Comparison of ENCODE assay signal across 9 cellular contexts in genomic region chr1:32701421-32701911, GRCh38. TPM values are rescaled to one million over a fixed set of nuclear protein-coding genes. Genes with fewer than 3 reads are reported as not detected.
A peak's percentile ranks its signal among the peaks of the same experiment; 100 is the strongest.
DNase-seq lines count a peak whose midpoint lies in the region; ATAC-seq, FAIRE-seq and TF ChIP-seq lines count a peak whose summit lies in the region.
"Had no signal": no experiment of that assay in that cellular context is flagged by ENCODE, and none has a peak within 500 bp of the region (broad histone marks: within the 10 kb centered on the region; RNA-seq: fewer than 3 reads in every experiment).

No MANE protein-coding gene starts in this region.

- ATAC-seq in GM21528 (IDR thresholded peaks at IDR 0.05; ENCODE audit: low FRiP score, unreplicated experiment) (no peak), HG02763 (IDR thresholded peaks at IDR 0.05; ENCODE audit: unreplicated experiment) (no peak)

- peaks cover 8% of the 10 kb centered on the region for H3K4me1 ChIP-seq in CD8-positive, alpha-beta memory T cell (ENCODE audit: insufficient read depth, low read length)
- H3K4me1 ChIP-seq in astrocyte (ENCODE audit: insufficient read depth, low read length) (peaks cover 39% of the 10 kb centered on the region), trophoblast cell (ENCODE audit: control insufficient read depth in 1 of 2, insufficient read depth in 2 of 2, low read length in 2 of 2) (peaks cover 23 to 26% of the 10 kb centered on the region in 2 experiments)

- peak overlapping the region; percentile 14 for H3K4ac ChIP-seq in trophoblast cell (ENCODE audit: low read depth, low read length)

- CTCF ChIA-PET in CD8-positive, alpha-beta memory T cell (lab: Charles Lee): interaction anchor here (2.9 kb wide), 1 partner anchor 11 kb away, joined by 14 read pairs; no protein-coding TSS in a partner anchor

- peak overlapping the region; percentile 52 for H3K18ac ChIP-seq in trophoblast cell (ENCODE audit: low read length)

- peaks cover 23% of the 10 kb centered on the region for H3K79me1 ChIP-seq in trophoblast cell (ENCODE audit: low read length)

- no peak for DNase-seq in CD8-positive, alpha-beta memory T cell
- no peak for DNase-seq in astrocyte (ENCODE audit: low read depth)
- DNase-seq in cardiac septum (ENCODE audit: low spot score): peak; percentile 49
- DNase-seq in trophoblast cell: no peak
- no peak for DNase-seq in KBM-7
- no peak for DNase-seq in RKO (ENCODE audit: low spot score)
- DNase-seq: MM.1S had no signal

- no peaks in the 10 kb centered on the region for H3K9me3 Mint-ChIP-seq in CD8-positive, alpha-beta memory T cell
- no peaks in the 10 kb centered on the region for H3K9me3 Mint-ChIP-seq in astrocyte (ENCODE audit: unreplicated experiment)

- H3K27me3 ChIP-seq in CD8-positive, alpha-beta memory T cell (ENCODE audit: insufficient read depth, low read length, poor library complexity, severe bottlenecking): peaks cover 22% of the 10 kb centered on the region
- H3K27me3 ChIP-seq in astrocyte (ENCODE audit: insufficient read depth, low read length): no peaks in the 10 kb centered on the region
- H3K27me3 ChIP-seq in trophoblast cell (ENCODE audit: insufficient read depth, low read length): no peaks in the 10 kb centered on the region

- POLR2A ChIA-PET in CD8-positive, alpha-beta memory T cell (lab: Charles Lee): interaction anchor here (0.5 kb wide), 1 partner anchor 11 kb away, joined by 3 read pairs; no protein-coding TSS in a partner anchor

- H2BK5ac ChIP-seq in trophoblast cell (ENCODE audit: low read depth, low read length, poor library complexity): peak overlapping the region; percentile 19

- no peak for FAIRE-seq in astrocyte (lab: Jason Lieb, UNC)

- peaks cover 7 to 13% (median 11%) of the 10 kb centered on the region in 3 donors for H3K4me1 Mint-ChIP-seq in CD8-positive, alpha-beta memory T cell
- peaks cover 23% of the 10 kb centered on the region for H3K4me1 Mint-ChIP-seq in astrocyte (ENCODE audit: low read depth, unreplicated experiment)

- H3K4me3 Mint-ChIP-seq in CD8-positive, alpha-beta memory T cell: peak overlapping the region in 5 of 7 donors; percentile 45 to 72 (median 68)
- peak overlapping the region; percentile 88 for H3K4me3 Mint-ChIP-seq in astrocyte (ENCODE audit: unreplicated experiment)

- H3K36me3 Mint-ChIP-seq in CD8-positive, alpha-beta memory T cell: peaks cover 0 to 3% (median 0%) of the 10 kb centered on the region in 3 donors
- H3K36me3 Mint-ChIP-seq in astrocyte (ENCODE audit: low read depth, unreplicated experiment): peaks cover 8% of the 10 kb centered on the region

- H3K27ac ChIP-seq in CD8-positive, alpha-beta memory T cell (ENCODE audit: low read depth, low read length): no peak overlapping the region
- peak overlapping the region; percentile 99 for H3K27ac ChIP-seq in astrocyte (ENCODE audit: low read depth, low read length)
- no peak overlapping the region for H3K27ac ChIP-seq in trophoblast cell (ENCODE audit: low read depth, low read length)

- WGBS in trophoblast cell (ENCODE audit: extremely low coverage, insufficient coverage, insufficient read length): no CpG with 5 or more reads among the region's 6 CpGs

- no peaks in the 10 kb centered on the region for H3K9me3 ChIP-seq in CD8-positive, alpha-beta memory T cell (ENCODE audit: low read length)
- H3K9me3 ChIP-seq in astrocyte (ENCODE audit: insufficient read depth, low read depth, low read length) (no peaks in the 10 kb centered on the region), trophoblast cell (ENCODE audit: insufficient read depth, low read depth, low read length) (no peaks in the 10 kb centered on the region)

- H4K12ac ChIP-seq in trophoblast cell (ENCODE audit: low read depth, low read length): peak overlapping the region; percentile 48

- H3K9ac ChIP-seq in astrocyte (ENCODE audit: low read length): peak overlapping the region; percentile 99
- no peak overlapping the region for H3K9ac ChIP-seq in trophoblast cell (ENCODE audit: low read length)

- H3K4me2 ChIP-seq in astrocyte (ENCODE audit: low read length) (peak overlapping the region; percentile 96), trophoblast cell (ENCODE audit: low read length) (peak overlapping the region; percentile 95)

- peak overlapping the region; percentile 66 for H2BK12ac ChIP-seq in trophoblast cell (ENCODE audit: low read length)

- H3K23ac ChIP-seq in trophoblast cell (ENCODE audit: low read length): no peak overlapping the region

- no peak for TF ChIP-seq CTCF in astrocyte (IDR thresholded peaks at IDR 0.05; ENCODE audit: insufficient read depth, low read depth, low read length)

- H2AK5ac ChIP-seq in trophoblast cell (ENCODE audit: low read length): peak overlapping the region; percentile 84

- H3K4me3 ChIP-seq in CD8-positive, alpha-beta memory T cell (ENCODE audit: low read length): no peak overlapping the region
- peak overlapping the region; percentile 70 for H3K4me3 ChIP-seq in astrocyte (ENCODE audit: insufficient read depth, low read depth, low read length)
- H3K4me3 ChIP-seq in trophoblast cell (ENCODE audit: low read depth, low read length): no peak overlapping the region

- no peak overlapping the region for H2AFZ ChIP-seq in astrocyte (ENCODE audit: low read depth, low read length)
- H2AFZ ChIP-seq in trophoblast cell (ENCODE audit: insufficient read depth, low read length, poor library complexity): no peak overlapping the region

- H4K91ac ChIP-seq in trophoblast cell (ENCODE audit: low read depth, low read length): peak overlapping the region; percentile 39

- peaks cover 29 to 41% of the 10 kb centered on the region in 2 donors for H3K27me3 Mint-ChIP-seq in CD8-positive, alpha-beta memory T cell
- H3K27me3 Mint-ChIP-seq in astrocyte (ENCODE audit: low read depth, unreplicated experiment): no peaks in the 10 kb centered on the region

- H3K14ac ChIP-seq in trophoblast cell (ENCODE audit: low read length): no peak overlapping the region

- H3K79me2 ChIP-seq in astrocyte (ENCODE audit: insufficient read depth, low read length) (peaks cover 59% of the 10 kb centered on the region), trophoblast cell (ENCODE audit: control insufficient read depth, insufficient read depth, low read length, poor library complexity) (peaks cover 12% of the 10 kb centered on the region)

- H3K27ac Mint-ChIP-seq in CD8-positive, alpha-beta memory T cell: no peak overlapping the region
- peak overlapping the region; percentile 90 for H3K27ac Mint-ChIP-seq in astrocyte (ENCODE audit: unreplicated experiment)

- peak overlapping the region; percentile 41 for H4K8ac ChIP-seq in trophoblast cell (ENCODE audit: low read depth, low read length)

- in situ Hi-C loops in KBM-7 (cut with MboI; ENCODE audit: low pct_unique_long_range_greater_than_20kb, low sequenced_read_pairs): no loop called here

- H4K20me1 ChIP-seq in astrocyte (ENCODE audit: insufficient read depth, low read length): peaks cover 27% of the 10 kb centered on the region

- no peaks in the 10 kb centered on the region for H3K36me3 ChIP-seq in CD8-positive, alpha-beta memory T cell (ENCODE audit: insufficient read depth, low read length)
- peaks cover 2% of the 10 kb centered on the region for H3K36me3 ChIP-seq in astrocyte (ENCODE audit: insufficient read depth, low read length)
- no peaks in the 10 kb centered on the region for H3K36me3 ChIP-seq in trophoblast cell (ENCODE audit: control insufficient read depth in 1 of 2, insufficient read depth in 2 of 2, low read length in 2 of 2)

- peak overlapping the region; percentile 68 for H2BK120ac ChIP-seq in trophoblast cell (ENCODE audit: insufficient read depth, low read length, poor library complexity)

- intact Hi-C loops in cardiac septum (cut with DNase I): no loop called here

RNA-seq across cellular contexts. Expression of gene SYNC, which starts 1.1 kb away (rescaled TPM):
- total RNA-seq in CD8-positive, alpha-beta memory T cell: not detected
- polyA plus RNA-seq in CD8-positive, alpha-beta memory T cell: not detected
- total RNA-seq in astrocyte: 20.6 and 23.7 TPM in 2 replicates
- total RNA-seq in cardiac septum: 18.2 TPM
- 2.2 and 2.3 TPM in 2 replicates for polyA plus RNA-seq in trophoblast cell (2013)

RNA-seq across cellular contexts. Expression of gene RBBP4, which starts 50.5 kb away (rescaled TPM):
- total RNA-seq in CD8-positive, alpha-beta memory T cell: 100 to 1,000 TPM; 289 to 301 TPM
- 241 TPM for polyA plus RNA-seq in CD8-positive, alpha-beta memory T cell
- total RNA-seq in astrocyte (171 and 186 TPM in 2 replicates), cardiac septum (96.0 TPM)
- 125 and 128 TPM in 2 replicates for polyA plus RNA-seq in trophoblast cell (2013)

RNA-seq across cellular contexts. Expression of gene ZBTB8OS, which starts 51.1 kb away (rescaled TPM):
- 10 to 100 TPM; 79.4 to 79.9 TPM for total RNA-seq in CD8-positive, alpha-beta memory T cell
- polyA plus RNA-seq in CD8-positive, alpha-beta memory T cell: 76.7 TPM
- total RNA-seq in astrocyte (60.4 and 66.1 TPM in 2 replicates), cardiac septum (30.2 TPM)
- polyA plus RNA-seq in trophoblast cell (2013): 69.1 and 70.1 TPM in 2 replicates

Comparison
In these comparisons a context has a peak if more than half of its experiments do, and no peak if none do; other contexts are left out.
1. RNA of gene SYNC, which starts 1.1 kb away (total RNA-seq): 20.6 to 23.7 TPM in astrocyte and 18.2 TPM in cardiac septum (single experiment); not detected in CD8-positive, alpha-beta memory T cell; every median in the first group is over 10 times any median in the second.